In the genomic region with DNA sequence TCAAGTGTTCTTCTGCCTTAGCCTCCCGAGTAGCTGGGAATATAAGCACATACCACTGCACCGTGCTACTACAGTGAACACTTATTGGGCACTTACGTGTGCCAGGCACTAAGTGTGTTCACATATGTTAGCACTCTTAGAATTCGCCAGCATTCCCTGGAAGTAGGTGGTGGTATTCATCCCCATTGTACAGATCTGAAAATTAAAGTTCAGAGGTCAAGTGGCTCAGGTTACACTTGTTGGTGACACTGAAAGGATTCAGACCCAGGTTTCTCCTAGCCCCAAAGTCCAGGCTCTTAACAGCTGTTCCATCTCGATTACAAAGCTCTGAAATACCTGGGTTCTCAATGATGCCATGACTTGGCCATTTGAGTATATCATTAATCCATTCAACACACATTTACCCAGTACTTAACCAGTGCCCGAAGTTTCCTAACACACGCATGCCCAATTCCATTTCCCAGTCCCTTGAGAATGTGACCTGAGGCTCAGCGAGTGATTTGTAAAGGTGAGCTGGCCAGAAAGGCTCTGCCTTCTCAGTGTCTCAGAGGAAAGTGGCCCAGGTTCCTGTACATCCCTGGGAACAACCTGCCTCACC, we compare ENCODE assay signal across 16 cellular contexts. TPM values are rescaled to one million over a fixed set of nuclear protein-coding genes. Genes with fewer than 3 reads are reported as not detected.
A peak's percentile ranks its signal among the peaks of the same experiment; 100 is the strongest.
DNase-seq lines count a peak whose midpoint lies in the region; ATAC-seq and TF ChIP-seq lines count a peak whose summit lies in the region.
"Had no signal": no experiment of that assay in that cellular context is flagged by ENCODE, and none has a peak within 500 bp of the region (broad histone marks: within the 10 kb centered on the region; RNA-seq: fewer than 3 reads in every experiment).

No MANE protein-coding gene starts in this region.

- TF ChIP-seq RAD21 in liver (IDR thresholded peaks at IDR 0.05), result peak in 1 of 2 donors; percentile 17

- no peaks in the 10 kb centered on the region for H4K20me1 ChIP-seq in osteoblast (ENCODE audit: insufficient read depth, low read length)

- no peak for TF ChIP-seq CTCF in RWPE1 (conservative IDR thresholded peaks at IDR 0.05; ENCODE audit: low read depth)
- no peak for TF ChIP-seq CTCF in kidney epithelial cell (IDR thresholded peaks at IDR 0.05; ENCODE audit: insufficient read depth, low read length, poor library complexity, severe bottlenecking)
- no peak for TF ChIP-seq CTCF in liver (IDR thresholded peaks at IDR 0.05; ENCODE audit: low read depth, low read length, missing input control)
- no peak for TF ChIP-seq CTCF in osteoblast (IDR thresholded peaks at IDR 0.05; ENCODE audit: extremely low read depth, low read depth, low read length)

- H2AFZ ChIP-seq in osteoblast (ENCODE audit: low read length) (no peak overlapping the region), mesenchymal stem cell (ENCODE audit: low read depth, low read length) (no peak overlapping the region)
- H2AFZ ChIP-seq: GM23338 had no signal

- H3K27me3 ChIP-seq in kidney epithelial cell (ENCODE audit: control insufficient read depth, insufficient read depth, low read length) (no peaks in the 10 kb centered on the region), liver (ENCODE audit: control insufficient read depth in 4 of 4, insufficient read depth in 4 of 4, low read length in 3 of 4) (no peaks in the 10 kb centered on the region), osteoblast (ENCODE audit: insufficient read depth, low read length) (no peaks in the 10 kb centered on the region), HAP-1 (ENCODE audit: low read depth) (no peaks in the 10 kb centered on the region), mesenchymal stem cell (ENCODE audit: control insufficient read depth in 1 of 2, insufficient read depth in 1 of 2, low read length in 2 of 2) (no peaks in the 10 kb centered on the region)

- no peak overlapping the region for H4K91ac ChIP-seq in mesenchymal stem cell (ENCODE audit: low read length)

- ATAC-seq in HG02678 (IDR thresholded peaks at IDR 0.05; ENCODE audit: unreplicated experiment), result no peak
- ATAC-seq: GM12878, GM23338 had no signal

- H4K8ac ChIP-seq in mesenchymal stem cell (ENCODE audit: low read length), result no peak overlapping the region

- H2AK5ac ChIP-seq in mesenchymal stem cell (ENCODE audit: low read length, severe bottlenecking), result no peak overlapping the region

- in situ Hi-C loops in HAP-1 (cut with MboI; ENCODE audit: low sequenced_read_pairs), result no loop called here

- no peak overlapping the region for H3K23ac ChIP-seq in mesenchymal stem cell (ENCODE audit: low read length in 2 of 2)

- H3K79me2 ChIP-seq in osteoblast (ENCODE audit: insufficient read depth, low read length), result peaks cover 10% of the 10 kb centered on the region

- H2BK12ac ChIP-seq in mesenchymal stem cell (ENCODE audit: low read length in 2 of 2), result no peak overlapping the region

- H3K27ac ChIP-seq in RWPE1 (peak overlapping the region; percentile 21), liver (ENCODE audit: low read depth in 1 of 2, low read length in 2 of 2) (peak overlapping the region; percentile 75 to 77), osteoblast (ENCODE audit: low read depth, low read length) (no peak overlapping the region), mesenchymal stem cell (ENCODE audit: low read length, poor library complexity, severe bottlenecking) (no peak overlapping the region)

- DNase-seq in RWPE1 (ENCODE audit: low spot score), result no peak
- peak; percentile 21 for DNase-seq in kidney epithelial cell (ENCODE audit: low read depth)
- DNase-seq in osteoblast (ENCODE audit: insufficient read length, low spot score, missing footprints), result peak; percentile 59
- DNase-seq in HAP-1 (ENCODE audit: low spot score in 2 of 2), result no peak
- no peak for DNase-seq in activated T-cell treated with anti-CD3 and anti-CD28 coated beads, Interleukin-2, amount 50 U/mL, for 48 hours
- no peak for DNase-seq in mesenchymal stem cell
- DNase-seq: C1 segment of cervical spinal cord; Calu3; CD4-positive, alpha-beta T cell; DMS79; H7; HFFc6 had no signal

- POLR2A ChIA-PET in RWPE1 (lab: Yijun Ruan, JAX; ENCODE audit: low non-redundant PET), result no interaction called here

- H2BK15ac ChIP-seq in mesenchymal stem cell (ENCODE audit: low read depth, poor library complexity, severe bottlenecking), result no peak overlapping the region

- H3K79me1 ChIP-seq in mesenchymal stem cell (replicated peaks; ENCODE audit: low read length, poor library complexity, severe bottlenecking), result peaks cover 24% of the 10 kb centered on the region

- H3K18ac ChIP-seq in mesenchymal stem cell (ENCODE audit: low read depth in 1 of 2, low read length in 2 of 2), result no peak overlapping the region

- no peak overlapping the region for H2BK5ac ChIP-seq in mesenchymal stem cell (ENCODE audit: low read depth, low read length, poor library complexity, severe bottlenecking)

- H3K9ac ChIP-seq in liver (ENCODE audit: low read depth in 1 of 2, low read length in 2 of 2) (peak overlapping the region in 1 of 2 donors; percentile 79), mesenchymal stem cell (ENCODE audit: low read length) (no peak overlapping the region)

- H3K4me2 ChIP-seq in osteoblast (ENCODE audit: insufficient read depth, low read length), result no peak overlapping the region
- H3K4me2 ChIP-seq in mesenchymal stem cell (ENCODE audit: low read length, poor library complexity, severe bottlenecking), result no peak overlapping the region
- H3K4me2 ChIP-seq: GM23338 had no signal

- no peak overlapping the region for H3K14ac ChIP-seq in mesenchymal stem cell (ENCODE audit: low read length in 2 of 2)

- H3K36me3 ChIP-seq in kidney epithelial cell (ENCODE audit: control insufficient read depth, insufficient read depth, low read length), result peaks cover 3% of the 10 kb centered on the region
- H3K36me3 ChIP-seq in liver (ENCODE audit: control insufficient read depth in 4 of 4, insufficient read depth in 3 of 4, low read depth in 1 of 4, low read length in 3 of 4), result peaks cover 3 to 25% (median 12%) of the 10 kb centered on the region in 4 donors
- peaks cover 34% of the 10 kb centered on the region for H3K36me3 ChIP-seq in osteoblast (ENCODE audit: insufficient read depth, low read length)
- peaks cover 45% of the 10 kb centered on the region for H3K36me3 ChIP-seq in HAP-1 (replicated peaks)
- peaks cover 50 to 60% of the 10 kb centered on the region in 2 experiments for H3K36me3 ChIP-seq in mesenchymal stem cell (ENCODE audit: control insufficient read depth in 1 of 2, insufficient read depth in 2 of 2, low read depth in 1 of 2, low read length in 2 of 2)

- CTCF ChIA-PET in RWPE1 (lab: Yijun Ruan, JAX), result no interaction called here

- WGBS in liver, result 64% methylated on average over 8 of the region's 8 CpGs
- WGBS in mesenchymal stem cell, result 97% methylated on average over 8 of the region's 8 CpGs

- no peak overlapping the region for H3K4ac ChIP-seq in mesenchymal stem cell (ENCODE audit: low read depth in 1 of 2, low read length in 2 of 2)

- H3K4me3 ChIP-seq in kidney epithelial cell (ENCODE audit: low read depth, low read length), result no peak overlapping the region
- no peak overlapping the region for H3K4me3 ChIP-seq in liver (ENCODE audit: low read depth in 1 of 3, low read length in 3 of 3)
- H3K4me3 ChIP-seq in osteoblast (ENCODE audit: insufficient read depth, low read length), result no peak overlapping the region
- no peak overlapping the region for H3K4me3 ChIP-seq in HAP-1
- H3K4me3 ChIP-seq in mesenchymal stem cell (ENCODE audit: insufficient read depth in 1 of 2, low read depth in 1 of 2, low read length in 2 of 2), result no peak overlapping the region
- H3K4me3 ChIP-seq: GM12878, GM23338 had no signal

- H3K9me3 ChIP-seq in liver (ENCODE audit: control insufficient read depth in 4 of 4, low read length in 3 of 4), result no peaks in the 10 kb centered on the region
- no peaks in the 10 kb centered on the region for H3K9me3 ChIP-seq in osteoblast (ENCODE audit: low read depth, low read length)
- no peaks in the 10 kb centered on the region for H3K9me3 ChIP-seq in HAP-1
- H3K9me3 ChIP-seq in mesenchymal stem cell (ENCODE audit: control insufficient read depth, low read length), result no peaks in the 10 kb centered on the region

- H2BK120ac ChIP-seq in mesenchymal stem cell (ENCODE audit: low read depth, low read length), result no peak overlapping the region

- H3K4me1 ChIP-seq in liver (ENCODE audit: control insufficient read depth in 4 of 4, insufficient read depth in 4 of 4, low read length in 3 of 4), result peaks cover 31 to 76% (median 73%) of the 10 kb centered on the region in 4 donors
- peaks cover 8% of the 10 kb centered on the region for H3K4me1 ChIP-seq in osteoblast (ENCODE audit: insufficient read depth, low read length)
- H3K4me1 ChIP-seq in HAP-1, result peaks cover 10% of the 10 kb centered on the region
- peaks cover 1% of the 10 kb centered on the region for H3K4me1 ChIP-seq in mesenchymal stem cell (ENCODE audit: control insufficient read depth, insufficient read depth, low read depth, low read length)

TF ChIP-seq in liver, 16 proteins besides CTCF, POLR2A, EP300 and RAD21 (continues in another document):
- TF ChIP-seq NR2F2 (IDR thresholded peaks at IDR 0.05), result peak; percentile 46
- peak; percentile 76 for TF ChIP-seq SP1 (IDR thresholded peaks at IDR 0.05)
- TF ChIP-seq YY1 (IDR thresholded peaks at IDR 0.05), result peak; percentile 69
- TF ChIP-seq HNF4G (IDR thresholded peaks at IDR 0.05), result peak; percentile 59

RNA-seq across cellular contexts. Expression of gene MVK, which starts 4.8 kb away (rescaled TPM):
- total RNA-seq in kidney epithelial cell, result 25.4 and 30.8 TPM in 2 replicates
- total RNA-seq in liver, result 10 to 100 TPM; 34.9 to 50.3 TPM
- 10 to 100 TPM; 39.0 to 43.8 TPM for polyA plus RNA-seq in liver
- 31.1 and 31.2 TPM in 2 replicates for total RNA-seq in osteoblast
- 48.3 TPM for polyA plus RNA-seq in mesenchymal stem cell (2013, experiment 1 of 2)
- 46.7 TPM for polyA plus RNA-seq in mesenchymal stem cell (2013, experiment 2 of 2)

RNA-seq across cellular contexts. Expression of gene MMAB, which starts 5.1 kb away (rescaled TPM):
- total RNA-seq in kidney epithelial cell (39.8 and 48.1 TPM in 2 replicates), liver (10 to 100 TPM; 47.1 to 63.5 TPM), osteoblast (34.4 and 35.7 TPM in 2 replicates)
- 100 to 1,000 TPM in 1 of 2 donors, 10 to 100 TPM in 1; 90.6 to 101 TPM for polyA plus RNA-seq in liver
- polyA plus RNA-seq in mesenchymal stem cell (2013, experiment 1 of 2), result 52.7 TPM
- polyA plus RNA-seq in mesenchymal stem cell (2013, experiment 2 of 2), result 55.4 TPM

Comparison
In these comparisons a context has a peak if more than half of its experiments do, and no peak if none do; other contexts are left out.
1. DNase-seq: peak in kidney epithelial cell (single experiment) and osteoblast (single experiment); none in RWPE1 (single experiment), HAP-1 (0 of 2), activated T-cell treated with anti-CD3 and anti-CD28 coated beads, Interleukin-2, amount 50 U/mL, for 48 hours (0 of 2) and mesenchymal stem cell (single experiment).
2. H3K27ac ChIP-seq: peak in RWPE1 (single experiment) and liver (2 of 2); none in osteoblast (single experiment) and mesenchymal stem cell (single experiment).